1 cellular context compared by ENCODE assay signal in genomic region chr14:22905627-22906026, GRCh38.
TF ChIP-seq lines count a peak whose summit lies in the region.

No MANE protein-coding gene starts in this region.

TF ChIP-seq in HepG2, 621 proteins besides CTCF, POLR2A, EP300 and RAD21 (continues in another document):
- TF ChIP-seq CC2D1A (CRISPR knock-in tag; IDR thresholded peaks at IDR 0.05) (no peak), ZBTB20 (CRISPR knock-in tag; IDR thresholded peaks at IDR 0.05; ENCODE audit: borderline replicate concordance, low read depth) (no peak), ZNF143 (CRISPR knock-in tag; IDR thresholded peaks at IDR 0.05) (no peak), TIGD3 (CRISPR knock-in tag; IDR thresholded peaks at IDR 0.05; ENCODE audit: borderline replicate concordance) (no peak), ZNF280D (CRISPR knock-in tag; IDR thresholded peaks at IDR 0.05) (0 out of 2 replicates have a peak, but pooled peaks have one; percentile 37), ZEB1 (IDR thresholded peaks at IDR 0.05; ENCODE audit: insufficient replicate concordance, low read depth) (no peak), DZIP1 (CRISPR knock-in tag; IDR thresholded peaks at IDR 0.05) (no peak), ZNF354B (CRISPR knock-in tag; IDR thresholded peaks at IDR 0.05) (no peak), SRSF1 (optimal IDR thresholded peaks at IDR 0.05; ENCODE audit: low read depth, low read length) (no peak), NONO (IDR thresholded peaks at IDR 0.05) (no peak), NONO (CRISPR knock-in tag; conservative IDR thresholded peaks at IDR 0.05) (no peak), HOXA3 (CRISPR knock-in tag; IDR thresholded peaks at IDR 0.05) (0 out of 2 replicates have a peak, but pooled peaks have one; percentile 19), AHR (CRISPR knock-in tag; IDR thresholded peaks at IDR 0.05) (no peak), ZMYM3 (CRISPR knock-in tag; IDR thresholded peaks at IDR 0.05) (peak; percentile 52; the same call in 1 of the 2 replicates), ZNF792 (CRISPR knock-in tag; IDR thresholded peaks at IDR 0.05) (no peak), ZSCAN12 (CRISPR knock-in tag; IDR thresholded peaks at IDR 0.05) (no peak), MAFG (CRISPR knock-in tag; IDR thresholded peaks at IDR 0.05) (no peak), E2F5 (CRISPR knock-in tag; conservative IDR thresholded peaks at IDR 0.05) (no peak), SALL2 (CRISPR knock-in tag; IDR thresholded peaks at IDR 0.05) (no peak), SP4 (CRISPR knock-in tag; IDR thresholded peaks at IDR 0.05) (no peak; the same call in 1 of the 2 replicates), ZNF275 (CRISPR knock-in tag; IDR thresholded peaks at IDR 0.05; ENCODE audit: borderline replicate concordance) (no peak), ZNF562 (CRISPR knock-in tag; IDR thresholded peaks at IDR 0.05; ENCODE audit: borderline replicate concordance) (no peak), RARG (CRISPR knock-in tag; IDR thresholded peaks at IDR 0.05; ENCODE audit: low read depth) (no peak), ZBTB26 (CRISPR knock-in tag; IDR thresholded peaks at IDR 0.05; ENCODE audit: borderline replicate concordance) (no peak), ZBTB33 (CRISPR knock-in tag; IDR thresholded peaks at IDR 0.05) (peak; percentile 98), ZBTB43 (CRISPR knock-in tag; conservative IDR thresholded peaks at IDR 0.05) (no peak), ZNF577 (CRISPR knock-in tag; IDR thresholded peaks at IDR 0.05; ENCODE audit: borderline replicate concordance, low read depth) (no peak), CREB1 (IDR thresholded peaks at IDR 0.05) (no peak), CREB1 (CRISPR knock-in tag; IDR thresholded peaks at IDR 0.05) (no peak), ZNF530 (CRISPR knock-in tag; IDR thresholded peaks at IDR 0.05; ENCODE audit: low read depth) (no peak), ZNF770 (CRISPR knock-in tag; IDR thresholded peaks at IDR 0.05) (peak; percentile 90), ZUFSP (CRISPR knock-in tag; IDR thresholded peaks at IDR 0.05; ENCODE audit: borderline replicate concordance) (no peak), HMG20A (CRISPR knock-in tag; IDR thresholded peaks at IDR 0.05; ENCODE audit: borderline replicate concordance) (no peak), ATF4 (CRISPR knock-in tag; IDR thresholded peaks at IDR 0.05) (no peak), KAT7 (CRISPR knock-in tag; IDR thresholded peaks at IDR 0.05; ENCODE audit: borderline replicate concordance) (no peak)
